Comparison of ENCODE assay signal across 17 cellular contexts in the genomic region with DNA sequence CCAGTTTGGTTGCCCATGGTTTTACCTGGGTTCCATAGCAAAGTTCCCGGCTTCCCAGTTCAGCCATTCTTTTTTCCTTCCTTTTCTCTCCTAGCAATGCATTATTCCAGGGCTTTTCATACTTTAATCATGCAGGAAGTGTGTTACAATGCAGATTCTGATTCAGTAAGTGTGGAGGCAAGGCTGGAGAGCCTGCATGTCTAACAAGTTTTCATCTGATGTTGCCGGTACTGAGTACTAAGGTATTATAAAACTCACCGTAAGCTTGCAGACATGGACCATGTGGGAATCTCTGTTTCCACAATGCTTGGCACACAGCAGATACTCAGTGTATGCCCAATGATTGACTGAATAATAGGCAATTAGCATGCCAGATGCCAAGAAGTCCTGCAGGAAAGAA.
"Had no signal": no experiment of that assay in that cellular context is flagged by ENCODE, and none has a peak within 500 bp of the region (broad histone marks: within the 10 kb centered on the region; RNA-seq: fewer than 3 reads in every experiment).

No MANE protein-coding gene starts in this region.

- H3K27ac ChIP-seq: parathyroid adenoma, stomach, upper lobe of right lung, WERI-Rb-1 had no signal

- H3K4me1 Mint-ChIP-seq: naive thymus-derived CD4-positive, alpha-beta T cell; stimulated activated effector memory CD8-positive, alpha-beta T cell treated with anti-CD3 and anti-CD28 coated beads, Interleukin-12 subunit alpha, Interleukin-12 subunit beta, amount 100 ng/mL, for 72 hours had no signal

- ATAC-seq: naive thymus-derived CD4-positive, alpha-beta T cell; sciatic nerve; upper lobe of right lung had no signal

- H3K27ac Mint-ChIP-seq: activated T-cell treated with anti-CD3 and anti-CD28 coated beads, Interleukin-2, amount 50 U/mL, for 72 hours; naive thymus-derived CD4-positive, alpha-beta T cell; stimulated activated effector memory CD8-positive, alpha-beta T cell treated with anti-CD3 and anti-CD28 coated beads, Interleukin-12 subunit alpha, Interleukin-12 subunit beta, amount 100 ng/mL, for 72 hours had no signal

- H3K4me3 ChIP-seq: stomach, upper lobe of right lung had no signal

- H3K36me3 ChIP-seq: stomach, upper lobe of right lung, WERI-Rb-1 had no signal

- H3K79me2 ChIP-seq: parathyroid adenoma had no signal

- H3K27me3 ChIP-seq: foreskin keratinocyte, stomach, upper lobe of right lung had no signal

- H3K4me3 Mint-ChIP-seq: activated T-cell treated with anti-CD3 and anti-CD28 coated beads, Interleukin-2, amount 50 U/mL, for 72 hours; naive thymus-derived CD4-positive, alpha-beta T cell; stimulated activated effector memory CD8-positive, alpha-beta T cell treated with anti-CD3 and anti-CD28 coated beads, Interleukin-12 subunit alpha, Interleukin-12 subunit beta, amount 100 ng/mL, for 72 hours had no signal

- H3K9ac ChIP-seq: parathyroid adenoma had no signal

- DNase-seq: activated CD4-positive, alpha-beta T cell treated with anti-CD3 and anti-CD28 coated beads for 1 hour; activated effector memory CD4-positive, alpha-beta T cell treated with anti-CD3 and anti-CD28 coated beads, Interleukin-2, amount 50 U/mL, for 16 hours; activated naive CD4-positive, alpha-beta T cell treated with anti-CD3 and anti-CD28 coated beads, Interleukin-2, amount 50 U/mL, for 16 hours; activated T-cell treated with anti-CD3 and anti-CD28 coated beads, Interleukin-2, amount 50 U/mL, for 72 hours; aorta; cerebellar nuclear complex; cortex of kidney; naive thymus-derived CD4-positive, alpha-beta T cell; stimulated activated CD4-positive, alpha-beta T cell treated with anti-CD3 and anti-CD28 coated beads, Interleukin-4, amount 100 ng/mL, for 24 hours; stomach; T-helper 2 cell; upper lobe of right lung; WERI-Rb-1 had no signal

- H3K4me1 ChIP-seq: foreskin keratinocyte, parathyroid adenoma, stomach, upper lobe of right lung had no signal

- H2AFZ ChIP-seq: parathyroid adenoma had no signal

- H3K36me3 Mint-ChIP-seq: stimulated activated effector memory CD8-positive, alpha-beta T cell treated with anti-CD3 and anti-CD28 coated beads, Interleukin-12 subunit alpha, Interleukin-12 subunit beta, amount 100 ng/mL, for 72 hours had no signal
